Comparison of ENCODE assay signal across 1 cellular context in genomic region chr13:113034451-113035208, GRCh38.
TF ChIP-seq lines count a peak whose summit lies in the region.

No MANE protein-coding gene starts in this region.

TF ChIP-seq in HepG2, 621 proteins besides CTCF, POLR2A, EP300 and RAD21 (continued from another document and continues in another):
- TF ChIP-seq ZNF280D (CRISPR knock-in tag; IDR thresholded peaks at IDR 0.05) (no peak), ZBTB43 (CRISPR knock-in tag; conservative IDR thresholded peaks at IDR 0.05) (0 out of 2 replicates have a peak, but pooled peaks have one; percentile 21), HMGA1 (CRISPR knock-in tag; conservative IDR thresholded peaks at IDR 0.05) (no peak), ZMAT5 (CRISPR knock-in tag; IDR thresholded peaks at IDR 0.05; ENCODE audit: borderline replicate concordance, low read depth) (no peak), ZNF317 (CRISPR knock-in tag; IDR thresholded peaks at IDR 0.05) (no peak), ZBTB1 (CRISPR knock-in tag; IDR thresholded peaks at IDR 0.05; ENCODE audit: borderline replicate concordance) (no peak), CEBPG (CRISPR knock-in tag; IDR thresholded peaks at IDR 0.05) (peak; percentile 24; the same call in 1 of the 2 replicates), TFE3 (CRISPR knock-in tag; IDR thresholded peaks at IDR 0.05) (no peak), ADNP (CRISPR knock-in tag; IDR thresholded peaks at IDR 0.05) (no peak), NR3C1 (CRISPR knock-in tag; IDR thresholded peaks at IDR 0.05) (no peak), FOXP4 (CRISPR knock-in tag; IDR thresholded peaks at IDR 0.05) (0 out of 2 replicates have a peak, but pooled peaks have one; percentile 22), HNF1B (CRISPR knock-in tag; IDR thresholded peaks at IDR 0.05) (0 out of 2 replicates have a peak, but pooled peaks have one; percentile 38), TBL1XR1 (IDR thresholded peaks at IDR 0.05; ENCODE audit: borderline replicate concordance, low read length, partially characterized antibody) (no peak), KLF16 (CRISPR knock-in tag; IDR thresholded peaks at IDR 0.05) (no peak), SRY (CRISPR knock-in tag; IDR thresholded peaks at IDR 0.05) (no peak), SP5 (CRISPR knock-in tag; IDR thresholded peaks at IDR 0.05; ENCODE audit: borderline replicate concordance, low read depth) (0 out of 2 replicates have a peak, but pooled peaks have one; percentile 9), ZNF431 (CRISPR knock-in tag; IDR thresholded peaks at IDR 0.05; ENCODE audit: borderline replicate concordance, low read depth) (no peak), ZHX2 (IDR thresholded peaks at IDR 0.05; ENCODE audit: low read depth) (no peak), ZHX2 (CRISPR knock-in tag; IDR thresholded peaks at IDR 0.05; ENCODE audit: borderline replicate concordance) (no peak), ZMYM4 (CRISPR knock-in tag; IDR thresholded peaks at IDR 0.05) (no peak), ZNF510 (CRISPR knock-in tag; IDR thresholded peaks at IDR 0.05; ENCODE audit: low read depth) (no peak), ZNF232 (CRISPR knock-in tag; IDR thresholded peaks at IDR 0.05; ENCODE audit: borderline replicate concordance) (no peak), ZNF446 (CRISPR knock-in tag; IDR thresholded peaks at IDR 0.05) (no peak), PHF5A (CRISPR knock-in tag; IDR thresholded peaks at IDR 0.05; ENCODE audit: low read depth, unreplicated experiment) (no peak), RELA (CRISPR knock-in tag; IDR thresholded peaks at IDR 0.05) (no peak), GTF3A (CRISPR knock-in tag; conservative IDR thresholded peaks at IDR 0.05) (no peak), ZNF619 (CRISPR knock-in tag; IDR thresholded peaks at IDR 0.05) (peak; percentile 45; the same call in 1 of the 2 replicates), ZNF468 (CRISPR knock-in tag; IDR thresholded peaks at IDR 0.05) (no peak), TFDP1 (CRISPR knock-in tag; IDR thresholded peaks at IDR 0.05; ENCODE audit: borderline replicate concordance) (no peak), TIGD3 (CRISPR knock-in tag; IDR thresholded peaks at IDR 0.05; ENCODE audit: borderline replicate concordance) (no peak), ZNF34 (CRISPR knock-in tag; IDR thresholded peaks at IDR 0.05; ENCODE audit: borderline replicate concordance) (no peak), ATF7-NPFF (CRISPR knock-in tag; IDR thresholded peaks at IDR 0.05; ENCODE audit: low read depth) (0 out of 2 replicates have a peak, but pooled peaks have one; percentile 15), DNMT1 (CRISPR knock-in tag; IDR thresholded peaks at IDR 0.05) (no peak), NR1H2 (CRISPR knock-in tag; IDR thresholded peaks at IDR 0.05; ENCODE audit: borderline replicate concordance, low read depth) (no peak), MNT (IDR thresholded peaks at IDR 0.05) (no peak), NCOA2 (CRISPR knock-in tag; IDR thresholded peaks at IDR 0.05) (no peak), CHD4 (IDR thresholded peaks at IDR 0.05; ENCODE audit: borderline replicate concordance, low read length) (no peak), ATF7 (IDR thresholded peaks at IDR 0.05) (no peak), ATF7 (CRISPR knock-in tag; IDR thresholded peaks at IDR 0.05) (no peak), HES4 (CRISPR knock-in tag; IDR thresholded peaks at IDR 0.05; ENCODE audit: borderline replicate concordance) (no peak), ZMYM3 (CRISPR knock-in tag; IDR thresholded peaks at IDR 0.05) (no peak), KLF6 (CRISPR knock-in tag; IDR thresholded peaks at IDR 0.05) (no peak), NONO (IDR thresholded peaks at IDR 0.05) (no peak), NONO (CRISPR knock-in tag; conservative IDR thresholded peaks at IDR 0.05) (peak; percentile 36; the same call in 1 of the 2 replicates), REXO4 (CRISPR knock-in tag; IDR thresholded peaks at IDR 0.05; ENCODE audit: borderline replicate concordance) (no peak)
